In genomic region chr19:43464089-43464775, GRCh38 we compare ENCODE assay signal across 8 cellular contexts. TPM values are rescaled to one million over a fixed set of nuclear protein-coding genes. Genes with fewer than 3 reads are reported as not detected.
DNase-seq lines count a peak whose midpoint lies in the region; ATAC-seq and TF ChIP-seq lines count a peak whose summit lies in the region.

No MANE protein-coding gene starts in this region.

- DNase-seq in activated T-cell treated with anti-CD3 and anti-CD28 coated beads for 1 hour (ENCODE audit: low read depth) (peak; percentile 71), WTC11 (ENCODE audit: low spot score) (peak; percentile 80), epithelial cell of esophagus (ENCODE audit: low read depth) (no peak), tibial nerve (ENCODE audit: low spot score in 2 of 2) (peak; percentile 71 to 84), foreskin melanocyte (no peak)
- DNase-seq in activated T-cell treated with anti-CD3 and anti-CD28 coated beads, Interleukin-2, amount 50 U/mL, for 48 hours = no peak
- DNase-seq in naive thymus-derived CD4-positive, alpha-beta T cell = peak in 1 of 9 donors; percentile 80

- peak overlapping the region; percentile 92 for H3K27ac ChIP-seq in naive thymus-derived CD4-positive, alpha-beta T cell (ENCODE audit: low read depth, low read length)
- peak overlapping the region; percentile 84 to 98 (median 92) for H3K27ac ChIP-seq in tibial nerve

- 9 to 12% methylated on average over 24 to 31 of the region's 36 CpGs for WGBS in tibial nerve, 2 donors

- H3K9me3 ChIP-seq in naive thymus-derived CD4-positive, alpha-beta T cell (ENCODE audit: control insufficient read depth in 2 of 3, low read length in 3 of 3) = no peaks in the 10 kb centered on the region
- H3K9me3 ChIP-seq in tibial nerve = no peaks in the 10 kb centered on the region

- H3K27me3 Mint-ChIP-seq in WTC11 (ENCODE audit: low read depth) = peaks cover 71% of the 10 kb centered on the region
- H3K27me3 Mint-ChIP-seq in naive thymus-derived CD4-positive, alpha-beta T cell = peaks cover 0 to 2% (median 0%) of the 10 kb centered on the region in 5 donors

- no peaks in the 10 kb centered on the region for H3K36me3 Mint-ChIP-seq in WTC11
- H3K36me3 Mint-ChIP-seq in naive thymus-derived CD4-positive, alpha-beta T cell = peaks cover 0 to 8% (median 0%) of the 10 kb centered on the region in 5 donors

- peaks cover 14% of the 10 kb centered on the region for H3K4me1 Mint-ChIP-seq in WTC11
- peaks cover 26 to 74% (median 58%) of the 10 kb centered on the region in 7 donors for H3K4me1 Mint-ChIP-seq in naive thymus-derived CD4-positive, alpha-beta T cell

- no peaks in the 10 kb centered on the region for H3K36me3 ChIP-seq in naive thymus-derived CD4-positive, alpha-beta T cell (ENCODE audit: control insufficient read depth in 2 of 3, insufficient read depth in 3 of 3, low read length in 3 of 3)
- H3K36me3 ChIP-seq in tibial nerve = peaks cover 0 to 8% (median 0%) of the 10 kb centered on the region in 3 donors

- no peaks in the 10 kb centered on the region for H3K9me3 Mint-ChIP-seq in WTC11
- no peaks in the 10 kb centered on the region for H3K9me3 Mint-ChIP-seq in naive thymus-derived CD4-positive, alpha-beta T cell

- H3K27ac Mint-ChIP-seq in WTC11 = peak overlapping the region; percentile 99
- peak overlapping the region; percentile 89 to 100 (median 99) for H3K27ac Mint-ChIP-seq in naive thymus-derived CD4-positive, alpha-beta T cell

- H3K4me3 Mint-ChIP-seq in WTC11 = peak overlapping the region; percentile 91
- H3K4me3 Mint-ChIP-seq in naive thymus-derived CD4-positive, alpha-beta T cell = peak overlapping the region; percentile 87 to 99 (median 94)

- TF ChIP-seq POLR2A in tibial nerve (IDR thresholded peaks at IDR 0.05) = peak in 1 of 2 donors; percentile 8

- POLR2A ChIA-PET in WTC11 (lab: Charles Lee) = interaction anchor here (0.7 to 2.2 kb wide), 7 partner anchors 38 to 244 kb away, joined by 3 to 11 read pairs (median 6); partner anchors contain the start of genes PHLDB3 and ZNF575
- POLR2A ChIA-PET in naive thymus-derived CD4-positive, alpha-beta T cell (lab: Charles Lee) = interaction anchor here (0.7 to 5.8 kb wide), 18 partner anchors 10 to 132 kb away, joined by 3 to 64 read pairs (median 6); partner anchors contain the start of genes ETHE1, IRGQ, PHLDB3 and PINLYP

- H3K4me1 ChIP-seq in naive thymus-derived CD4-positive, alpha-beta T cell (ENCODE audit: control insufficient read depth in 2 of 2, insufficient read depth in 2 of 2, low read length in 2 of 2) = peaks cover 15 to 26% of the 10 kb centered on the region in 2 donors
- H3K4me1 ChIP-seq in tibial nerve = peaks cover 0 to 22% (median 6%) of the 10 kb centered on the region in 4 donors

- CTCF ChIA-PET in WTC11 (lab: Charles Lee) = interaction anchor here (0.7 to 5.0 kb wide), 15 partner anchors 10 to 204 kb away, joined by 3 to 66 read pairs (median 8); partner anchors contain the start of genes PHLDB3 and ZNF575
- CTCF ChIA-PET in naive thymus-derived CD4-positive, alpha-beta T cell (lab: Charles Lee) = interaction anchor here (0.6 to 5.2 kb wide), 9 partner anchors 8 to 132 kb away, joined by 3 to 31 read pairs (median 5); partner anchors contain the start of genes IRGQ, PHLDB3, ZNF575 and ZNF576

- H3K4me3 ChIP-seq in epithelial cell of esophagus (ENCODE audit: low read length) (peak overlapping the region; percentile 91), tibial nerve (peak overlapping the region; percentile 50 to 80 (median 64))
- H3K4me3 ChIP-seq in naive thymus-derived CD4-positive, alpha-beta T cell (ENCODE audit: low read length) = peak overlapping the region; percentile 92

- TF ChIP-seq EP300 in tibial nerve (IDR thresholded peaks at IDR 0.05) = peak in 1 of 2 donors; percentile 3

- TF ChIP-seq CTCF in WTC11 (IDR thresholded peaks at IDR 0.05) = no peak
- TF ChIP-seq CTCF in epithelial cell of esophagus (IDR thresholded peaks at IDR 0.05; ENCODE audit: insufficient read depth, low read depth, low read length, missing control alignments) = no peak
- TF ChIP-seq CTCF in tibial nerve (IDR thresholded peaks at IDR 0.05) = no peak

- ATAC-seq in HG03139 (IDR thresholded peaks at IDR 0.05; ENCODE audit: unreplicated experiment) = peak; percentile 41
- ATAC-seq in WTC11 = peak; percentile 31
- ATAC-seq in naive thymus-derived CD4-positive, alpha-beta T cell = no peak

- no peaks in the 10 kb centered on the region for H3K27me3 ChIP-seq in naive thymus-derived CD4-positive, alpha-beta T cell (ENCODE audit: control insufficient read depth in 2 of 2, insufficient read depth in 2 of 2, low read length in 2 of 2)
- H3K27me3 ChIP-seq in tibial nerve = no peaks in the 10 kb centered on the region

- intact Hi-C loops in naive thymus-derived CD4-positive, alpha-beta T cell (cut with micrococcal nuclease) = loop anchor here in 1 of 2 donors (5.0 to 10.0 kb wide), 3 partner anchors 113 to 291 kb away; partner anchors contain the start of genes IRGQ, PINLYP, SMG9 and XRCC1

TF ChIP-seq in WTC11, 78 proteins besides CTCF, POLR2A, EP300 and RAD21:
- TF ChIP-seq NFE2L1 (CRISPR knock-in tag; IDR thresholded peaks at IDR 0.05) (no peak), GRHL2 (CRISPR knock-in tag; IDR thresholded peaks at IDR 0.05; ENCODE audit: insufficient replicate concordance, severe bottlenecking) (no peak), FOXP4 (CRISPR knock-in tag; IDR thresholded peaks at IDR 0.05) (no peak), SP1 (CRISPR knock-in tag; conservative IDR thresholded peaks at IDR 0.05) (peak; percentile 12; the same call in 1 of the 2 replicates), ATF3 (CRISPR knock-in tag; conservative IDR thresholded peaks at IDR 0.05) (no peak)

RNA-seq across cellular contexts. Expression of gene LYPD3, which starts 1.2 kb away (rescaled TPM):
- total RNA-seq in WTC11 (2021) = 2.7 to 3.8 TPM (median 3.1 TPM) in 3 replicates
- 10 to 100 TPM in 1 of 5 experiments, 1 to 10 TPM in 4; 1.1 to 30.6 (median 6.1) TPM for total RNA-seq in naive thymus-derived CD4-positive, alpha-beta T cell
- polyA plus RNA-seq in naive thymus-derived CD4-positive, alpha-beta T cell = 1 to 10 TPM; 6.5 to 9.1 TPM
- total RNA-seq in tibial nerve = under 1 TPM in 2 of 4 donors, not detected in 2; 0.42 to 0.44 TPM

RNA-seq across cellular contexts. Expression of gene PHLDB3, which starts 40.3 kb away (rescaled TPM):
- 14.6 to 15.6 TPM (median 14.8 TPM) in 3 replicates for total RNA-seq in WTC11 (2021)
- total RNA-seq in naive thymus-derived CD4-positive, alpha-beta T cell = 10 to 100 TPM; 24.5 to 98.8 (median 43.3) TPM
- polyA plus RNA-seq in naive thymus-derived CD4-positive, alpha-beta T cell = 1 to 10 TPM; 4.5 to 6.5 TPM
- total RNA-seq in tibial nerve = 10 to 100 TPM in 3 of 4 donors, 1 to 10 TPM in 1; 9.8 to 25.5 (median 16.3) TPM

RNA-seq across cellular contexts. Expression of gene TEX101, which starts 49.5 kb away (rescaled TPM):
- total RNA-seq in WTC11 (2021) = not detected in 3 replicates
- total RNA-seq in naive thymus-derived CD4-positive, alpha-beta T cell = 1 to 10 TPM in 1 of 5 experiments, not detected in 4; 1.1 TPM
- polyA plus RNA-seq in naive thymus-derived CD4-positive, alpha-beta T cell = not detected
- not detected for total RNA-seq in tibial nerve

Comparison
In these comparisons a context has a peak if more than half of its experiments do, and no peak if none do; other contexts are left out.
1. DNase-seq: peak in activated T-cell treated with anti-CD3 and anti-CD28 coated beads for 1 hour (single experiment), WTC11 (single experiment) and tibial nerve (2 of 2); none in activated T-cell treated with anti-CD3 and anti-CD28 coated beads, Interleukin-2, amount 50 U/mL, for 48 hours (0 of 2), epithelial cell of esophagus (single experiment) and foreskin melanocyte (single experiment).
2. Peak in every context shown above with its lines, with median percentiles within 50 percentile points of each other: H3K4me3 ChIP-seq.